ENCODE assay signal across 14 cellular contexts in genomic region chr20:46199198-46199597, GRCh38.
A peak's percentile ranks its signal among the peaks of the same experiment; 100 is the strongest.
DNase-seq lines count a peak whose midpoint lies in the region; ATAC-seq and TF ChIP-seq lines count a peak whose summit lies in the region.
"Had no signal": no experiment of that assay in that cellular context is flagged by ENCODE, and none has a peak within 500 bp of the region (broad histone marks: within the 10 kb centered on the region; RNA-seq: fewer than 3 reads in every experiment).

No MANE protein-coding gene starts in this region.

- WGBS in tibial nerve, 2 donors, result 15 to 16% methylated on average over 10 to 21 of the region's 21 CpGs

- no peaks in the 10 kb centered on the region for H3K9me3 Mint-ChIP-seq in stimulated activated memory B cell treated with anti-CD40 and anti-IgM and Interleukin-4, amounts not matched to agents 10 μg/mL and 1 μg/mL and 100 μg/mL, for 72 hours

- TF ChIP-seq CTCF in tibial nerve (IDR thresholded peaks at IDR 0.05), result no peak

- no peak for TF ChIP-seq POLR2A in tibial nerve (IDR thresholded peaks at IDR 0.05)

- intact Hi-C loops in left cardiac atrium (cut with DNase I), result no loop called here

- peaks cover 67% of the 10 kb centered on the region for H3K27me3 Mint-ChIP-seq in stimulated activated memory B cell treated with anti-CD40 and anti-IgM and Interleukin-4, amounts not matched to agents 10 μg/mL and 1 μg/mL and 100 μg/mL, for 72 hours

- ATAC-seq in left cardiac atrium, result peak; percentile 32 to 54
- ATAC-seq in stimulated activated memory B cell treated with anti-CD40 and anti-IgM and Interleukin-4, amounts not matched to agents 10 μg/mL and 1 μg/mL and 100 μg/mL, for 72 hours, result no peak

- H3K4me1 Mint-ChIP-seq in stimulated activated memory B cell treated with anti-CD40 and anti-IgM and Interleukin-4, amounts not matched to agents 10 μg/mL and 1 μg/mL and 100 μg/mL, for 72 hours, result no peaks in the 10 kb centered on the region

- H3K4me3 Mint-ChIP-seq in stimulated activated memory B cell treated with anti-CD40 and anti-IgM and Interleukin-4, amounts not matched to agents 10 μg/mL and 1 μg/mL and 100 μg/mL, for 72 hours, result no peak overlapping the region

- no peak for TF ChIP-seq EP300 in tibial nerve (IDR thresholded peaks at IDR 0.05)

- H3K36me3 ChIP-seq in tibial nerve, result no peaks in the 10 kb centered on the region
- H3K36me3 ChIP-seq: esophagus squamous epithelium, Peyer's patch had no signal

- H3K27ac ChIP-seq in tibial nerve, result peak overlapping the region in 2 of 4 donors; percentile 16 to 65
- H3K27ac ChIP-seq: esophagus squamous epithelium, Peyer's patch had no signal

- no peak overlapping the region for H3K27ac Mint-ChIP-seq in stimulated activated memory B cell treated with anti-CD40 and anti-IgM and Interleukin-4, amounts not matched to agents 10 μg/mL and 1 μg/mL and 100 μg/mL, for 72 hours

- peaks cover 0 to 52% of the 10 kb centered on the region in 2 donors for H3K27me3 ChIP-seq in tibial nerve
- H3K27me3 ChIP-seq: Peyer's patch had no signal

- H3K36me3 Mint-ChIP-seq in stimulated activated memory B cell treated with anti-CD40 and anti-IgM and Interleukin-4, amounts not matched to agents 10 μg/mL and 1 μg/mL and 100 μg/mL, for 72 hours, result no peaks in the 10 kb centered on the region

- H3K9me3 ChIP-seq in tibial nerve, result no peaks in the 10 kb centered on the region
- H3K9me3 ChIP-seq: esophagus squamous epithelium, Peyer's patch had no signal

- no peak overlapping the region for H3K4me3 ChIP-seq in tibial nerve
- H3K4me3 ChIP-seq: esophagus squamous epithelium, Peyer's patch had no signal

- peaks cover 0 to 41% (median 7%) of the 10 kb centered on the region in 4 donors for H3K4me1 ChIP-seq in tibial nerve
- H3K4me1 ChIP-seq: Peyer's patch had no signal

- DNase-seq in activated T-cell treated with anti-CD3 and anti-CD28 coated beads for 48 hours (ENCODE audit: low read depth) (peak; percentile 21), activated T-cell treated with anti-CD3 and anti-CD28 coated beads for 4 hours (no peak), NAMALWA (ENCODE audit: low spot score) (peak; percentile 17), left cardiac atrium (no peak), retina (peak; percentile 59), tibial nerve (ENCODE audit: low spot score in 2 of 2) (no peak), NCI-H510A treated with DMSO at 0.1 percent for 48 hours (lab: John Stamatoyannopoulos, UW) (no peak)
- DNase-seq: activated naive CD4-positive, alpha-beta T cell treated with anti-CD3 and anti-CD28 coated beads, Interleukin-2, amount 50 U/mL, for 16 hours; cerebellar nuclear complex; esophagus squamous epithelium; kidney glomerular epithelial cell; Peyer's patch; T1000 had no signal

Comparison
In these comparisons a context has a peak if more than half of its experiments do, and no peak if none do; other contexts are left out.
1. DNase-seq: peak in activated T-cell treated with anti-CD3 and anti-CD28 coated beads for 48 hours (single experiment), NAMALWA (single experiment) and retina (single experiment); none in activated T-cell treated with anti-CD3 and anti-CD28 coated beads for 4 hours (single experiment), left cardiac atrium (single experiment), tibial nerve (0 of 2) and NCI-H510A treated with DMSO at 0.1 percent for 48 hours (single experiment).